In the genomic region with DNA sequence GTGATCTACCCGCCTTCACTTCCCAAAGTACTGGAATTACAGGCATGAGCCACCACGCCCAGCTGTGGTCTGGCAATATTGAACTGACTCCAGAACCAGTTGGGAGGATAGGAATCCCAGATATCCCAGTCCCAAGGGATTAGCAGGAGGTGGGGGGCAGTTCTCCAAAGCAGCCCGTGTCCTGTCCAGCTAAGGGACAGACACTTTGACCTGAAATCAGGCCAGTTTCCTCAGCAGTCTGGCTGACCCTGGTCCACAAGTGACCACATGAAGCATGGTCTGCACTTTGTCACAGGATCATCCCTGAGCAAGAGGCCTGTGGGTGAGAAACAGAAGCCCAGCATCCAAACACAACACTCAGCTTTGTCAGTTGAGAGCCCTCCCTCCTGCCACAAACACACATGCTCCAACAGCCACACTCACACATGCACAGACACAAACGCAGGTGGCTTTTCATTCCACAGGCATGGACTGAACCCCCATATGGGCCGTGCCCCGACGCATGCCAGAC, we compare ENCODE assay signal across 17 cellular contexts. TPM values are rescaled to one million over a fixed set of nuclear protein-coding genes. Genes with fewer than 3 reads are reported as not detected.
DNase-seq lines count a peak whose midpoint lies in the region; ATAC-seq, FAIRE-seq and TF ChIP-seq lines count a peak whose summit lies in the region.
"Had no signal": no experiment of that assay in that cellular context is flagged by ENCODE, and none has a peak within 500 bp of the region (broad histone marks: within the 10 kb centered on the region; RNA-seq: fewer than 3 reads in every experiment).

No MANE protein-coding gene starts in this region.

- peak overlapping the region in 6 of 8 donors; percentile 18 to 76 (median 43) for H3K27ac Mint-ChIP-seq in CD8-positive, alpha-beta memory T cell
- H3K27ac Mint-ChIP-seq in neural progenitor cell, result peak overlapping the region; percentile 61

- no peak for ATAC-seq in HG03342 (IDR thresholded peaks at IDR 0.05; ENCODE audit: unreplicated experiment)
- ATAC-seq in HG03354 (IDR thresholded peaks at IDR 0.05; ENCODE audit: poor library complexity, severe bottlenecking, unreplicated experiment), result no peak
- ATAC-seq: foreskin keratinocyte; naive thymus-derived CD4-positive, alpha-beta T cell had no signal

- H2AFZ ChIP-seq in H1 (ENCODE audit: low read length) (no peak overlapping the region), neural progenitor cell (replicated peaks) (no peak overlapping the region)

- no peaks in the 10 kb centered on the region for H3K36me3 ChIP-seq in CD8-positive, alpha-beta memory T cell (ENCODE audit: insufficient read depth, low read length)
- H3K36me3 ChIP-seq in H1 (ENCODE audit: control insufficient read depth in 2 of 4, insufficient read depth in 4 of 4, low read length in 3 of 4) (peaks cover 0 to 7% (median 2%) of the 10 kb centered on the region in 4 experiments; a peak in 2 of 8 replicates), neural progenitor cell (no peaks in the 10 kb centered on the region)

- peaks cover 2 to 8% of the 10 kb centered on the region in 2 donors for H3K27me3 Mint-ChIP-seq in CD8-positive, alpha-beta memory T cell
- peaks cover 9% of the 10 kb centered on the region for H3K27me3 Mint-ChIP-seq in neural progenitor cell (ENCODE audit: insufficient read depth, low read depth)

- H3K79me2 ChIP-seq in H1 (ENCODE audit: control insufficient read depth in 1 of 2, insufficient read depth in 2 of 2, low read length in 2 of 2) (peaks cover 8 to 20% of the 10 kb centered on the region in 2 experiments), neural progenitor cell (ENCODE audit: low read depth) (peaks cover 22% of the 10 kb centered on the region)

- peak overlapping the region; percentile 16 for H4K5ac ChIP-seq in H1 (ENCODE audit: insufficient read length, low read depth, low read length)

- FAIRE-seq in H1 (lab: Jason Lieb, UNC), result no peak
- FAIRE-seq: GM12891, islet of Langerhans had no signal

- H3K27ac ChIP-seq in CD8-positive, alpha-beta memory T cell (ENCODE audit: low read depth, low read length), result no peak overlapping the region
- H3K27ac ChIP-seq in H1 (ENCODE audit: low read depth, low read length), result peak overlapping the region; percentile 25; the same call in 1 of the 2 replicates
- no peak overlapping the region for H3K27ac ChIP-seq in neural progenitor cell
- H3K27ac ChIP-seq: foreskin keratinocyte had no signal

- H2AK5ac ChIP-seq in H1 (ENCODE audit: low read depth, low read length), result no peak overlapping the region

- H3K36me3 Mint-ChIP-seq in CD8-positive, alpha-beta memory T cell, result peaks cover 0 to 15% (median 1%) of the 10 kb centered on the region in 3 donors
- peaks cover 3% of the 10 kb centered on the region for H3K36me3 Mint-ChIP-seq in neural progenitor cell

- no peaks in the 10 kb centered on the region for H3K27me3 ChIP-seq in CD8-positive, alpha-beta memory T cell (ENCODE audit: insufficient read depth, low read length, poor library complexity, severe bottlenecking)
- H3K27me3 ChIP-seq in H1 (replicated peaks in 1 of 4; ENCODE audit: control insufficient read depth in 3 of 4, extremely low read depth in 1 of 4, insufficient read depth in 3 of 4, low read length in 3 of 4), result no peaks in the 10 kb centered on the region; a peak in 1 of 7 replicates
- no peaks in the 10 kb centered on the region for H3K27me3 ChIP-seq in neural progenitor cell
- H3K27me3 ChIP-seq: foreskin keratinocyte had no signal

- DNase-seq in CD8-positive, alpha-beta memory T cell, result peak in 1 of 5 donors; percentile 33
- peak; percentile 69 for DNase-seq in LHCN-M2 (ENCODE audit: low read depth)
- DNase-seq in H1 (ENCODE audit: low read depth in 1 of 2, low spot score in 2 of 2), result no peak
- no peak for DNase-seq in neural progenitor cell (ENCODE audit: low spot score)
- no peak for DNase-seq in SKM-1 treated with dmso at 0.1 percent for 144 hours (lab: John Stamatoyannopoulos, UW; ENCODE audit: unreplicated experiment)
- DNase-seq: activated CD8-positive, alpha-beta memory T cell treated with anti-CD3 and anti-CD28 coated beads for 24 hours; foreskin keratinocyte; H7; naive thymus-derived CD4-positive, alpha-beta T cell; NCI-H774; SK-N-SH had no signal

- no peak for TF ChIP-seq RAD21 in H1 (IDR thresholded peaks at IDR 0.05 in 1 of 2, conservative IDR thresholded peaks at IDR 0.05 in 1 of 2; ENCODE audit: low read depth in 2 of 2, low read length in 2 of 2)

- TF ChIP-seq POLR2A in H1 (IDR thresholded peaks at IDR 0.05; ENCODE audit: control extremely low read depth in 1 of 2, low read depth in 2 of 2, low read length in 2 of 2), result no peak

- TF ChIP-seq CTCF in H1 (IDR thresholded peaks at IDR 0.05; ENCODE audit: control extremely low read depth in 1 of 3, insufficient read depth in 1 of 3, low read depth in 1 of 3, low read length in 3 of 3) (no peak), neural progenitor cell (IDR thresholded peaks at IDR 0.05) (no peak)

- no peak overlapping the region for H3K56ac ChIP-seq in H1 (replicated peaks; ENCODE audit: insufficient read length, low read depth, low read length)

- no peak overlapping the region for H3K23ac ChIP-seq in H1 (ENCODE audit: insufficient read length)

- POLR2A ChIA-PET in CD8-positive, alpha-beta memory T cell (lab: Charles Lee), result interaction anchor here (0.7 kb wide), 1 partner anchor 215 kb away, joined by 5 read pairs; no protein-coding TSS in a partner anchor
- POLR2A ChIA-PET in H1 (lab: Charles Lee; ENCODE audit: partially characterized antibody), result interaction anchor here (0.7 to 1.7 kb wide), 5 partner anchors 15 to 112 kb away, joined by 3 to 8 read pairs (median 4); partner anchors contain the start of genes RUSC1, SCAMP3 and THBS3

- H3K4me3 ChIP-seq in CD8-positive, alpha-beta memory T cell (ENCODE audit: low read length), result no peak overlapping the region
- H3K4me3 ChIP-seq in H1 (ENCODE audit: extremely low read depth in 1 of 4, insufficient read depth in 2 of 4, low read depth in 3 of 4, low read length in 4 of 4), result no peak overlapping the region
- no peak overlapping the region for H3K4me3 ChIP-seq in neural progenitor cell

- H3K4me3 Mint-ChIP-seq in CD8-positive, alpha-beta memory T cell, result peak overlapping the region in 2 of 7 donors; percentile 41
- H3K4me3 Mint-ChIP-seq in neural progenitor cell, result no peak overlapping the region

- peaks cover 5% of the 10 kb centered on the region; the same call in 1 of the 2 replicates for H3K79me1 ChIP-seq in H1 (ENCODE audit: low read depth, low read length)

- H2BK20ac ChIP-seq in H1 (ENCODE audit: low read length), result no peak overlapping the region

- peak overlapping the region; percentile 94 for H4K91ac ChIP-seq in H1 (replicated peaks; ENCODE audit: insufficient read length, low read length)

- no peak overlapping the region for H3K4ac ChIP-seq in H1 (replicated peaks; ENCODE audit: insufficient read length, low read depth, low read length)

- no peak overlapping the region; a peak in 1 of 7 replicates for H3K9ac ChIP-seq in H1 (replicated peaks in 1 of 4; ENCODE audit: extremely low read depth in 1 of 4, low read depth in 3 of 4, low read length in 3 of 4)
- H3K9ac ChIP-seq in neural progenitor cell, result no peak overlapping the region
- H3K9ac ChIP-seq: SK-N-SH had no signal

- H3K9me3 ChIP-seq in CD8-positive, alpha-beta memory T cell (ENCODE audit: low read length), result no peaks in the 10 kb centered on the region
- H3K9me3 ChIP-seq in H1 (ENCODE audit: insufficient read depth in 2 of 2, low read depth in 1 of 2, low read length in 1 of 2) (no peaks in the 10 kb centered on the region), neural progenitor cell (ENCODE audit: low read depth) (no peaks in the 10 kb centered on the region)
- H3K9me3 ChIP-seq: SK-N-SH had no signal

- H3K14ac ChIP-seq in H1 (ENCODE audit: insufficient read length), result no peak overlapping the region

- H4K20me1 ChIP-seq in H1 (replicated peaks in 1 of 2; ENCODE audit: control insufficient read depth in 1 of 2, insufficient read depth in 2 of 2, low read length in 2 of 2) (peaks cover 0 to 7% of the 10 kb centered on the region in 2 experiments), neural progenitor cell (ENCODE audit: low read depth) (peaks cover 9% of the 10 kb centered on the region)

- H3K9me3 Mint-ChIP-seq in CD8-positive, alpha-beta memory T cell, result peaks cover 0 to 1% (median 0%) of the 10 kb centered on the region in 5 donors
- no peaks in the 10 kb centered on the region for H3K9me3 Mint-ChIP-seq in neural progenitor cell
- H3K9me3 Mint-ChIP-seq: naive thymus-derived CD4-positive, alpha-beta T cell had no signal

- no peak overlapping the region for H3K18ac ChIP-seq in H1 (ENCODE audit: extremely low read depth, low read length)

- peak overlapping the region; percentile 10; the same call in 1 of the 2 replicates for H2BK12ac ChIP-seq in H1 (ENCODE audit: low read depth, low read length)

- H3K4me2 ChIP-seq in H1 (ENCODE audit: insufficient read depth in 1 of 2, low read depth in 2 of 2, low read length in 2 of 2), result no peak overlapping the region
- H3K4me2 ChIP-seq in neural progenitor cell, result no peak overlapping the region
- H3K4me2 ChIP-seq: SK-N-SH had no signal

- no peak overlapping the region for H2BK120ac ChIP-seq in H1 (replicated peaks; ENCODE audit: low read depth, low read length)

- CTCF ChIA-PET in CD8-positive, alpha-beta memory T cell (lab: Charles Lee), result interaction anchor here (0.7 to 1.2 kb wide), 2 partner anchors 55 to 645 kb away, joined by 3 to 4 read pairs; no protein-coding TSS in a partner anchor
- CTCF ChIA-PET in H1 (lab: Charles Lee; ENCODE audit: partially characterized antibody), result interaction anchor here (0.5 to 6.4 kb wide), 10 partner anchors 8 to 424 kb away, joined by 3 to 103 read pairs (median 23); partner anchors contain the start of genes CLK2 and RUSC1

- H3K23me2 ChIP-seq in H1 (ENCODE audit: low read depth, low read length), result peaks cover 9% of the 10 kb centered on the region

- H3F3A ChIP-seq in neural progenitor cell (ENCODE audit: low read depth), result peaks cover 22% of the 10 kb centered on the region

- H2BK15ac ChIP-seq in H1 (ENCODE audit: low read length), result peak overlapping the region; percentile 75; the same call in 1 of the 2 replicates

- 92% methylated on average over 7 of the region's 7 CpGs; no CpG with 5 or more reads in 1 of the 2 experiments for WGBS in H1 (ENCODE audit: extremely low coverage in 1 of 2, insufficient coverage in 1 of 2, insufficient read length in 1 of 2, insufficient replicate concordance in 2 of 2, low coverage in 1 of 2, low lambda C conversion rate in 2 of 2, missing lambda C conversion rate in 1 of 2), 2 experiments

- H4K8ac ChIP-seq in H1 (ENCODE audit: extremely low read depth, insufficient read depth, low read length), result peak overlapping the region; percentile 53

- no peak for TF ChIP-seq EP300 in H1 (IDR thresholded peaks at IDR 0.05; ENCODE audit: borderline replicate concordance in 1 of 2, low read depth in 2 of 2, low read length in 2 of 2)

- peaks cover 24% of the 10 kb centered on the region for H3K4me1 ChIP-seq in CD8-positive, alpha-beta memory T cell (ENCODE audit: insufficient read depth, low read length)
- H3K4me1 ChIP-seq in H1 (replicated peaks in 1 of 4; ENCODE audit: control insufficient read depth in 3 of 4, insufficient read depth in 4 of 4, low read length in 3 of 4) (peaks cover 0 to 8% (median 4%) of the 10 kb centered on the region in 4 experiments; a peak in 6 of 7 replicates), neural progenitor cell (peaks cover 14% of the 10 kb centered on the region)

- peak overlapping the region; percentile 40; the same call in 1 of the 2 replicates for H2BK5ac ChIP-seq in H1 (ENCODE audit: low read depth, low read length)

- peaks cover 16 to 29% (median 26%) of the 10 kb centered on the region in 3 donors for H3K4me1 Mint-ChIP-seq in CD8-positive, alpha-beta memory T cell
- peaks cover 38% of the 10 kb centered on the region for H3K4me1 Mint-ChIP-seq in neural progenitor cell

RNA-seq across cellular contexts. Expression of gene FDPS, which starts 2.7 kb away (rescaled TPM):
- total RNA-seq in CD8-positive, alpha-beta memory T cell, result 100 to 1,000 TPM; 194 to 199 TPM
- 126 TPM for polyA plus RNA-seq in CD8-positive, alpha-beta memory T cell
- total RNA-seq in LHCN-M2 (2014; rRNA removed) (172 and 197 TPM in 2 replicates), neural progenitor cell (ENCODE audit: low replicate concordance) (215 and 266 TPM in 2 replicates)
- 390 TPM for polyA plus RNA-seq in LHCN-M2 (2012)
- 368 and 370 TPM in 2 replicates for total RNA-seq in H1 (2021; fragmentation: NEBNext Ultra II Directional; extraction: Animal tissue kit (Norgen Biotek cat#: 25700))
- 234 and 267 TPM in 2 replicates for polyA plus RNA-seq in H1 (2011; rRNA removed)
- polyA plus RNA-seq in H1 (2011; cell fraction: cytosol; rRNA removed), result 353 TPM
- 245 TPM for polyA plus RNA-seq in H1 (2011; cell fraction: nucleus; rRNA removed)
- polyA plus RNA-seq in H1 (2012, experiment 1 of 2), result 352 to 469 TPM (median 417 TPM) in 4 replicates
- 350 TPM for polyA plus RNA-seq in H1 (2012, experiment 2 of 2)
- polyA plus RNA-seq in H1 (2013, experiment 1 of 2), result 351 TPM
- polyA plus RNA-seq in H1 (2013, experiment 2 of 2), result 364 TPM
- polyA minus RNA-seq in H1 (2011; rRNA and poly(A)+ RNA removed), result 183 and 260 TPM in 2 replicates
- polyA minus RNA-seq in H1 (2011; cell fraction: cytosol; rRNA and poly(A)+ RNA removed), result 103 TPM
- 97.7 TPM for polyA minus RNA-seq in H1 (2011; cell fraction: nucleus; rRNA and poly(A)+ RNA removed)

RNA-seq across cellular contexts. Expression of gene PKLR, which starts 4.7 kb away (rescaled TPM):
- total RNA-seq in CD8-positive, alpha-beta memory T cell, result not detected
- polyA plus RNA-seq in CD8-positive, alpha-beta memory T cell, result not detected
- not detected in 2 replicates for total RNA-seq in LHCN-M2 (2014; rRNA removed)
- polyA plus RNA-seq in LHCN-M2 (2012), result not detected
- 2.3 and 2.4 TPM in 2 replicates for total RNA-seq in H1 (2021; fragmentation: NEBNext Ultra II Directional; extraction: Animal tissue kit (Norgen Biotek cat#: 25700))
- 7.5 and 9.9 TPM in 2 replicates for polyA plus RNA-seq in H1 (2011; rRNA removed)
- polyA plus RNA-seq in H1 (2011; cell fraction: cytosol; rRNA removed), result 7.1 TPM
- polyA plus RNA-seq in H1 (2011; cell fraction: nucleus; rRNA removed), result 8.5 TPM
- polyA plus RNA-seq in H1 (2012, experiment 1 of 2), result 2.9 to 5.2 TPM (median 4.0 TPM) in 4 replicates
- 4.1 TPM for polyA plus RNA-seq in H1 (2012, experiment 2 of 2)
- 0.93 TPM for polyA plus RNA-seq in H1 (2013, experiment 1 of 2)
- 0.96 TPM for polyA plus RNA-seq in H1 (2013, experiment 2 of 2)
- polyA minus RNA-seq in H1 (2011; rRNA and poly(A)+ RNA removed), result 2.8 and 3.7 TPM in 2 replicates
- polyA minus RNA-seq in H1 (2011; cell fraction: cytosol; rRNA and poly(A)+ RNA removed), result 1.5 TPM
- 1.1 TPM for polyA minus RNA-seq in H1 (2011; cell fraction: nucleus; rRNA and poly(A)+ RNA removed)
- total RNA-seq in neural progenitor cell (ENCODE audit: low replicate concordance), result 0.53 and 0.54 TPM in 2 replicates
- total RNA-seq: dermis microvascular lymphatic vessel endothelial cell; naive thymus-derived CD4-positive, alpha-beta T cell; skeletal muscle tissue had no signal
- polyA plus RNA-seq: SK-N-SH had no signal

RNA-seq across cellular contexts. Expression of gene RUSC1, which starts 14.8 kb away (rescaled TPM):
- total RNA-seq in CD8-positive, alpha-beta memory T cell, result 10 to 100 TPM; 31.3 to 32.8 TPM
- 9.8 TPM for polyA plus RNA-seq in CD8-positive, alpha-beta memory T cell
- 41.6 and 43.3 TPM in 2 replicates for total RNA-seq in LHCN-M2 (2014; rRNA removed)
- 29.6 TPM for polyA plus RNA-seq in LHCN-M2 (2012)
- 54.6 and 59.8 TPM in 2 replicates for total RNA-seq in H1 (2021; fragmentation: NEBNext Ultra II Directional; extraction: Animal tissue kit (Norgen Biotek cat#: 25700))
- polyA plus RNA-seq in H1 (2011; rRNA removed), result 90.4 and 117 TPM in 2 replicates
- 60.0 TPM for polyA plus RNA-seq in H1 (2011; cell fraction: cytosol; rRNA removed)
- 139 TPM for polyA plus RNA-seq in H1 (2011; cell fraction: nucleus; rRNA removed)
- 50.4 to 55.5 TPM (median 53.0 TPM) in 4 replicates for polyA plus RNA-seq in H1 (2012, experiment 1 of 2)
- polyA plus RNA-seq in H1 (2012, experiment 2 of 2), result 70.8 TPM
- 38.0 TPM for polyA plus RNA-seq in H1 (2013, experiment 1 of 2)
- polyA plus RNA-seq in H1 (2013, experiment 2 of 2), result 36.9 TPM
- polyA minus RNA-seq in H1 (2011; rRNA and poly(A)+ RNA removed), result 26.7 and 34.3 TPM in 2 replicates
- polyA minus RNA-seq in H1 (2011; cell fraction: cytosol; rRNA and poly(A)+ RNA removed), result 25.6 TPM
- 27.8 TPM for polyA minus RNA-seq in H1 (2011; cell fraction: nucleus; rRNA and poly(A)+ RNA removed)
- total RNA-seq in neural progenitor cell (ENCODE audit: low replicate concordance), result 17.0 and 43.4 TPM in 2 replicates

RNA-seq across cellular contexts. Expression of gene HCN3, which starts 28.7 kb away (rescaled TPM):
- total RNA-seq in CD8-positive, alpha-beta memory T cell, result 1 to 10 TPM; 3.2 to 3.7 TPM
- polyA plus RNA-seq in CD8-positive, alpha-beta memory T cell, result 0.18 TPM
- total RNA-seq in LHCN-M2 (2014; rRNA removed) (1.8 and 2.1 TPM in 2 replicates), neural progenitor cell (ENCODE audit: low replicate concordance) (1.9 and 5.9 TPM in 2 replicates)
- polyA plus RNA-seq in LHCN-M2 (2012), result 2.2 TPM
- 5.5 and 6.4 TPM in 2 replicates for total RNA-seq in H1 (2021; fragmentation: NEBNext Ultra II Directional; extraction: Animal tissue kit (Norgen Biotek cat#: 25700))
- 7.3 and 8.8 TPM in 2 replicates for polyA plus RNA-seq in H1 (2011; rRNA removed)
- polyA plus RNA-seq in H1 (2011; cell fraction: cytosol; rRNA removed), result 8.3 TPM
- 41.0 TPM for polyA plus RNA-seq in H1 (2011; cell fraction: nucleus; rRNA removed)
- 6.4 to 8.9 TPM (median 6.9 TPM) in 4 replicates for polyA plus RNA-seq in H1 (2012, experiment 1 of 2)
- polyA plus RNA-seq in H1 (2012, experiment 2 of 2), result 3.6 TPM
- polyA plus RNA-seq in H1 (2013, experiment 1 of 2), result 4.6 TPM
- polyA plus RNA-seq in H1 (2013, experiment 2 of 2), result 4.7 TPM
- polyA minus RNA-seq in H1 (2011; rRNA and poly(A)+ RNA removed), result 4.7 and 8.4 TPM in 2 replicates
- 2.5 TPM for polyA minus RNA-seq in H1 (2011; cell fraction: cytosol; rRNA and poly(A)+ RNA removed)
- 7.1 TPM for polyA minus RNA-seq in H1 (2011; cell fraction: nucleus; rRNA and poly(A)+ RNA removed)

RNA-seq across cellular contexts. Expression of gene CLK2, which starts 32.6 kb away (rescaled TPM):
- total RNA-seq in CD8-positive, alpha-beta memory T cell, result 10 to 100 TPM; 78.3 to 79.8 TPM
- 20.2 TPM for polyA plus RNA-seq in CD8-positive, alpha-beta memory T cell
- total RNA-seq in LHCN-M2 (2014; rRNA removed) (23.7 and 26.9 TPM in 2 replicates), neural progenitor cell (ENCODE audit: low replicate concordance) (41.7 and 62.2 TPM in 2 replicates)
- polyA plus RNA-seq in LHCN-M2 (2012), result 14.4 TPM
- total RNA-seq in H1 (2021; fragmentation: NEBNext Ultra II Directional; extraction: Animal tissue kit (Norgen Biotek cat#: 25700)), result 58.2 and 62.2 TPM in 2 replicates
- polyA plus RNA-seq in H1 (2011; rRNA removed), result 76.0 and 98.8 TPM in 2 replicates
- polyA plus RNA-seq in H1 (2011; cell fraction: cytosol; rRNA removed), result 73.0 TPM
- 458 TPM for polyA plus RNA-seq in H1 (2011; cell fraction: nucleus; rRNA removed)
- polyA plus RNA-seq in H1 (2012, experiment 1 of 2), result 49.9 to 84.8 TPM (median 77.3 TPM) in 4 replicates
- 31.5 TPM for polyA plus RNA-seq in H1 (2012, experiment 2 of 2)
- polyA plus RNA-seq in H1 (2013, experiment 1 of 2), result 59.7 TPM
- 53.7 TPM for polyA plus RNA-seq in H1 (2013, experiment 2 of 2)
- 74.1 and 100 TPM in 2 replicates for polyA minus RNA-seq in H1 (2011; rRNA and poly(A)+ RNA removed)
- polyA minus RNA-seq in H1 (2011; cell fraction: cytosol; rRNA and poly(A)+ RNA removed), result 37.4 TPM
- polyA minus RNA-seq in H1 (2011; cell fraction: nucleus; rRNA and poly(A)+ RNA removed), result 107 TPM
